Comparison of ENCODE assay signal across 8 cellular contexts in genomic region chr15:45118131-45118588, GRCh38. TPM values are rescaled to one million over a fixed set of nuclear protein-coding genes. Genes with fewer than 3 reads are reported as not detected.
DNase-seq lines count a peak whose midpoint lies in the region; ATAC-seq, FAIRE-seq and TF ChIP-seq lines count a peak whose summit lies in the region.

No MANE protein-coding gene starts in this region.

- no peaks in the 10 kb centered on the region for H3K9me3 ChIP-seq in skeletal muscle tissue (ENCODE audit: control insufficient read depth in 3 of 3, low read length in 3 of 3)

- DNase-seq in 8988T (peak; percentile 96), GM18507 (ENCODE audit: extremely low spot score, insufficient read length, low read depth) (peak; percentile 71), NCI-H2029 (lab: John Stamatoyannopoulos, UW) (peak; percentile 59), T-helper 9 cell (peak; percentile 74), astrocyte of the spinal cord (ENCODE audit: low read depth, low spot score) (peak; percentile 89), iPS DF 4.7 (ENCODE audit: extremely low read depth, low spot score) (peak; percentile 83)

- peak; percentile 85 for ATAC-seq in HG03045 (IDR thresholded peaks at IDR 0.05; ENCODE audit: unreplicated experiment)

- H3K4me3 ChIP-seq in astrocyte of the spinal cord (ENCODE audit: low read depth, low read length) (no peak overlapping the region), skeletal muscle tissue (ENCODE audit: low read length in 3 of 3) (peak overlapping the region; percentile 38 to 54 (median 52))

- peak; percentile 100 for TF ChIP-seq CTCF in astrocyte of the spinal cord (IDR thresholded peaks at IDR 0.05; ENCODE audit: low read depth, low read length)

- peaks cover 68 to 84% (median 78%) of the 10 kb centered on the region in 3 donors for H3K27me3 ChIP-seq in skeletal muscle tissue (ENCODE audit: control insufficient read depth in 3 of 3, insufficient read depth in 3 of 3, low read length in 3 of 3)

- H3K4me1 ChIP-seq in skeletal muscle tissue (ENCODE audit: control insufficient read depth in 3 of 3, insufficient read depth in 3 of 3, low read length in 3 of 3): peaks cover 17 to 27% (median 21%) of the 10 kb centered on the region in 3 donors

- H3K27ac ChIP-seq in skeletal muscle tissue (ENCODE audit: low read depth, low read length): no peak overlapping the region

- peak overlapping the region in 1 of 3 donors; percentile 57 for H3K9ac ChIP-seq in skeletal muscle tissue (ENCODE audit: low read depth in 1 of 3, low read length in 3 of 3)

- in situ Hi-C loops in astrocyte of the spinal cord (cut with HindIII; ENCODE audit: low sequenced_read_pairs): no loop called here

- FAIRE-seq in GM18507 (lab: Jason Lieb, UNC): peak; percentile 92

- H3K36me3 ChIP-seq in skeletal muscle tissue (ENCODE audit: control insufficient read depth in 3 of 3, insufficient read depth in 3 of 3, low read length in 3 of 3): no peaks in the 10 kb centered on the region

RNA-seq across cellular contexts. Expression of gene DUOXA2, which starts 4.0 kb away (rescaled TPM):
- not detected for total RNA-seq in skeletal muscle tissue

RNA-seq across cellular contexts. Expression of gene DUOX2, which starts 4.2 kb away (rescaled TPM):
- under 0.01 TPM for total RNA-seq in skeletal muscle tissue

RNA-seq across cellular contexts. Expression of gene DUOXA1, which starts 11.5 kb away (rescaled TPM):
- total RNA-seq in skeletal muscle tissue: not detected

RNA-seq across cellular contexts. Expression of gene DUOX1, which starts 11.6 kb away (rescaled TPM):
- under 0.01 TPM for total RNA-seq in skeletal muscle tissue
